9 cellular contexts compared by ENCODE assay signal in the genomic region with DNA sequence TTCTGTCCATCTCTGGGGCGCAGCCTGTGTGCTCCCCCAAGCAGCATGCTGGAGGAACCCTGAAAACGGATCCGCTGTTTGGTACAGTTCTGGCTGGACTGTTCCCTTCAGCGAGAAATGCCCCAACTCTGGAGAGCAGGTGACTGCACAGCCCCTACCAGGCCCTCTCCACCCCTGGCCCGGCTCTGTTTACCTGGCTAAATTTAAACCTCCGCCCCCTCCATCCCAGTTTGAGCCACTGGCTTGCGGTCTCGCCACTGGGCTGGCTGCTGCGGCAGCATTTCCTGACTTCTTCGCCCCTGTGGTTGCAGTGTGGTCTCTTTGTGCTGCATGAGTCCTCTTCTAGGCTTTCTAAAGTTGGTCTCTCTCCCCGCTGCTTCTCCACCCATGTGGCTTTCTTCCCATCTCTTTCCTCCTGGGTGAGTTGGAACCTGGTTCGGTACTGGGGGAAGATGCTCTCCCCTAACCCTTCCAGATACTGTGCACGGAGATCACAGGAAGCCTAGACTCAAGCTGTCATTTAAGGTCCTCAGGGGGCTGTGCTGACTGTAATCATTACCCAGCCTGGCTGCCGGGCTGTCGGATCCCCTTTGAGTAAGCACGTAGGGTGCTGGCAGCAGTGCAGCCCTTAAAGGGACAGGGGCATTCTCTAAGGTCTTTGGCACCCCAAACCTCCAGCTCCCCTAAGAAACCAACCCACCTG.
DNase-seq lines count a peak whose midpoint lies in the region; ATAC-seq, FAIRE-seq and TF ChIP-seq lines count a peak whose summit lies in the region.
"Had no signal": no experiment of that assay in that cellular context is flagged by ENCODE, and none has a peak within 500 bp of the region (broad histone marks: within the 10 kb centered on the region; RNA-seq: fewer than 3 reads in every experiment).

No MANE protein-coding gene starts in this region.

- peaks cover 64% of the 10 kb centered on the region for H3K27me3 Mint-ChIP-seq in activated CD4-positive, alpha-beta T cell treated with anti-CD3 and anti-CD28 coated beads, Interleukin-2, amount 10 ng/mL, durations not matched to agents 24 days and 14 days

- H3K27me3 ChIP-seq in DND-41 (ENCODE audit: insufficient read depth, low read length, poor library complexity) = peaks cover 51% of the 10 kb centered on the region

- H2AFZ ChIP-seq in DND-41 (ENCODE audit: low read depth, low read length) = no peak overlapping the region

- FAIRE-seq in GM19239 (lab: Jason Lieb, UNC) = peak; percentile 99

- peak overlapping the region; percentile 80 for H3K4me3 Mint-ChIP-seq in activated CD4-positive, alpha-beta T cell treated with anti-CD3 and anti-CD28 coated beads, Interleukin-2, amount 10 ng/mL, durations not matched to agents 24 days and 14 days

- H3K9me3 ChIP-seq in DND-41 (ENCODE audit: insufficient read depth, low read length, severe bottlenecking) = no peaks in the 10 kb centered on the region

- H3K27ac ChIP-seq in DND-41 (ENCODE audit: low read length) = no peak overlapping the region

- intact Hi-C loops in activated CD4-positive, alpha-beta T cell treated with anti-CD3 and anti-CD28 coated beads, Interleukin-2, amount 10 ng/mL, durations not matched to agents 24 days and 14 days (cut with micrococcal nuclease) = loop anchor here (1.0 to 5.0 kb wide), 4 partner anchors 21 to 416 kb away; no protein-coding TSS in a partner anchor

- peaks cover 2% of the 10 kb centered on the region for H3K36me3 Mint-ChIP-seq in activated CD4-positive, alpha-beta T cell treated with anti-CD3 and anti-CD28 coated beads, Interleukin-2, amount 10 ng/mL, durations not matched to agents 24 days and 14 days (ENCODE audit: low read depth)

- peaks cover 18% of the 10 kb centered on the region for H3K4me1 ChIP-seq in DND-41 (ENCODE audit: insufficient read depth, low read length)

- H3K36me3 ChIP-seq in DND-41 (ENCODE audit: insufficient read depth, low read length) = no peaks in the 10 kb centered on the region

- DNase-seq in DND-41 = peak; percentile 38
- peak; percentile 61 for DNase-seq in GM19239 (ENCODE audit: insufficient read length, low spot score)
- peak; percentile 87 for DNase-seq in activated CD4-positive, alpha-beta T cell treated with anti-CD3 and anti-CD28 coated beads, Interleukin-2, amount 10 ng/mL, durations not matched to agents 24 days and 14 days
- peak; percentile 53 for DNase-seq in left kidney (ENCODE audit: low read depth, low spot score)
- no peak for DNase-seq in NCI-H1436 (lab: John Stamatoyannopoulos, UW)
- no peak for DNase-seq in NCI-H1694 treated with DMSO at 0.1 percent for 48 hours (lab: John Stamatoyannopoulos, UW)
- no peak for DNase-seq in NCI-H2107 (lab: John Stamatoyannopoulos, UW)

- H3K4me1 Mint-ChIP-seq in activated CD4-positive, alpha-beta T cell treated with anti-CD3 and anti-CD28 coated beads, Interleukin-2, amount 10 ng/mL, durations not matched to agents 24 days and 14 days = peaks cover 25% of the 10 kb centered on the region

- no peak for TF ChIP-seq CTCF in DND-41 (IDR thresholded peaks at IDR 0.05; ENCODE audit: borderline replicate concordance, extremely low read depth, low read length, poor library complexity, severe bottlenecking)

- H3K79me2 ChIP-seq in DND-41 (ENCODE audit: insufficient read depth, low read length) = no peaks in the 10 kb centered on the region

- H3K27ac Mint-ChIP-seq in activated CD4-positive, alpha-beta T cell treated with anti-CD3 and anti-CD28 coated beads, Interleukin-2, amount 10 ng/mL, durations not matched to agents 24 days and 14 days = peak overlapping the region; percentile 32

- no peaks in the 10 kb centered on the region for H3K9me3 Mint-ChIP-seq in activated CD4-positive, alpha-beta T cell treated with anti-CD3 and anti-CD28 coated beads, Interleukin-2, amount 10 ng/mL, durations not matched to agents 24 days and 14 days

- ATAC-seq in DND-41 (ENCODE audit: insufficient read depth, low read depth) (peak; percentile 78), HG03280 (IDR thresholded peaks at IDR 0.05; ENCODE audit: unreplicated experiment) (peak; percentile 44)

- H3K4me2 ChIP-seq in DND-41 (ENCODE audit: insufficient read depth, low read length) = no peak overlapping the region

- no peak overlapping the region for H3K9ac ChIP-seq in DND-41 (ENCODE audit: low read depth, low read length)

- no peak overlapping the region for H3K4me3 ChIP-seq in DND-41 (ENCODE audit: low read depth in 1 of 2, low read length in 2 of 2)
- H3K4me3 ChIP-seq: lung had no signal

- H4K20me1 ChIP-seq in DND-41 (ENCODE audit: insufficient read depth, low read length) = peaks cover 6% of the 10 kb centered on the region

Comparison
In these comparisons a context has a peak if more than half of its experiments do, and no peak if none do; other contexts are left out.
1. DNase-seq: peak in DND-41 (single experiment), GM19239 (single experiment), activated CD4-positive, alpha-beta T cell treated with anti-CD3 and anti-CD28 coated beads, Interleukin-2, amount 10 ng/mL, durations not matched to agents 24 days and 14 days (single experiment) and left kidney (single experiment); none in NCI-H1436 (single experiment), NCI-H1694 treated with DMSO at 0.1 percent for 48 hours (single experiment) and NCI-H2107 (single experiment).